8 cellular contexts compared by ENCODE assay signal in genomic region chr4:184384810-184385557, GRCh38.
DNase-seq lines count a peak whose midpoint lies in the region; ATAC-seq and TF ChIP-seq lines count a peak whose summit lies in the region.

No MANE protein-coding gene starts in this region.

- peaks cover 30% of the 10 kb centered on the region for H3F3A ChIP-seq in PC-9 (ENCODE audit: insufficient read depth, low read depth)

- CTCF ChIA-PET in PC-9 (lab: Charles Lee) = interaction anchor here (0.6 to 1.7 kb wide), 2 partner anchors 97 to 115 kb away, joined by 5 read pairs; no protein-coding TSS in a partner anchor

- no peak for TF ChIP-seq POLR2A in vagina (IDR thresholded peaks at IDR 0.05)

- H4K20me1 ChIP-seq in PC-9 (ENCODE audit: insufficient read depth) = no peaks in the 10 kb centered on the region

- POLR2A ChIA-PET in PC-9 (lab: Charles Lee; ENCODE audit: unreplicated experiment) = no interaction called here

- H3K4me2 ChIP-seq in PC-9 = peak overlapping the region; percentile 95

- H3K4me3 ChIP-seq in PC-9 (no peak overlapping the region; the same call in 1 of the 2 replicates), iPS-20b (ENCODE audit: low read length) (peak overlapping the region; percentile 10; the same call in 1 of the 2 replicates), vagina (no peak overlapping the region)

- H3K27me3 Mint-ChIP-seq in HFFc6 (ENCODE audit: insufficient read depth) = no peaks in the 10 kb centered on the region

- no peak for TF ChIP-seq CTCF in GM13977 (IDR thresholded peaks at IDR 0.05; ENCODE audit: extremely low read depth, insufficient read depth, missing control alignments)
- TF ChIP-seq CTCF in HFFc6 (IDR thresholded peaks at IDR 0.05) = no peak
- TF ChIP-seq CTCF in PC-9 (conservative IDR thresholded peaks at IDR 0.05) = no peak
- TF ChIP-seq CTCF in vagina (IDR thresholded peaks at IDR 0.05) = no peak

- no peak overlapping the region for H2AFZ ChIP-seq in PC-9

- peak; percentile 19 for DNase-seq in GM13977 (ENCODE audit: low spot score)
- DNase-seq in HFFc6 = no peak
- peak in 1 of 2 experiments; percentile 22 for DNase-seq in PC-9
- no peak for DNase-seq in vagina (ENCODE audit: extremely low spot score in 2 of 2)
- DNase-seq in NCI-H1092 (lab: John Stamatoyannopoulos, UW) = no peak
- no peak for DNase-seq in iPS-NIHi7 (ENCODE audit: extremely low spot score)
- no peak for DNase-seq in left colon

- H3K9me3 ChIP-seq in PC-9 (ENCODE audit: insufficient read depth, low read depth) (no peaks in the 10 kb centered on the region), iPS-20b (ENCODE audit: insufficient read depth, low read depth, low read length) (no peaks in the 10 kb centered on the region), vagina (no peaks in the 10 kb centered on the region)

- H3K4me1 ChIP-seq in PC-9 (replicated peaks; ENCODE audit: insufficient read depth) (peaks cover 41% of the 10 kb centered on the region), iPS-20b (ENCODE audit: insufficient read depth, low read length) (peaks cover 61% of the 10 kb centered on the region), vagina (peaks cover 50% of the 10 kb centered on the region)

- no peak for ATAC-seq in left colon

- intact Hi-C loops in PC-9 (cut with micrococcal nuclease; ENCODE audit: unreplicated experiment) (loop anchor here (1.0 kb wide), 2 partner anchors 117 to 152 kb away; no protein-coding TSS in a partner anchor), vagina (cut with DNase I) (loop anchor here (5.0 to 10.0 kb wide), 2 partner anchors 43 to 90 kb away; partner anchors contain the start of gene IRF2), left colon (cut with DNase I, micrococcal nuclease) (loop anchor here in 1 of 2 donors (10.0 kb wide), 2 partner anchors 90 to 150 kb away; partner anchors contain the start of gene IRF2)

- in situ Hi-C loops in GM13977 (cut with MboI; ENCODE audit: low pct_unique_long_range_greater_than_20kb, low sequenced_read_pairs, unreplicated experiment) = no loop called here

- no peak overlapping the region; the same call in 1 of the 2 replicates for H3K9ac ChIP-seq in iPS-20b (ENCODE audit: low read depth, low read length)

- peak overlapping the region; percentile 83 for H3K27ac Mint-ChIP-seq in HFFc6

- no peaks in the 10 kb centered on the region for H3K36me3 ChIP-seq in PC-9 (ENCODE audit: low read depth)
- peaks cover 8% of the 10 kb centered on the region; the same call in 1 of the 2 replicates for H3K36me3 ChIP-seq in iPS-20b (ENCODE audit: insufficient read depth, low read depth, low read length)
- H3K36me3 ChIP-seq in vagina = peaks cover 0 to 23% of the 10 kb centered on the region in 2 donors

- H3K4me1 Mint-ChIP-seq in HFFc6 (ENCODE audit: low read depth) = peaks cover 57% of the 10 kb centered on the region

- no peaks in the 10 kb centered on the region for H3K9me3 Mint-ChIP-seq in HFFc6

- no peaks in the 10 kb centered on the region for H3K79me2 ChIP-seq in PC-9 (ENCODE audit: low read depth)

- peaks cover 18% of the 10 kb centered on the region for H3K36me3 Mint-ChIP-seq in HFFc6 (ENCODE audit: low read depth)

- H3K9me2 ChIP-seq in PC-9 (ENCODE audit: insufficient read depth) = no peaks in the 10 kb centered on the region

- H3K27ac ChIP-seq in PC-9 = peak overlapping the region; percentile 96
- H3K27ac ChIP-seq in iPS-20b (ENCODE audit: low read length) = no peak overlapping the region
- peak overlapping the region; percentile 81 for H3K27ac ChIP-seq in vagina

- no TSS peak for BruUV-seq in PC-9 (replicated peaks; lab: Mats Ljungman, UMichigan)

- H3K4me3 Mint-ChIP-seq in HFFc6 = peak overlapping the region; percentile 85

- H3K27me3 ChIP-seq in PC-9 (ENCODE audit: insufficient read depth, low read depth) = no peaks in the 10 kb centered on the region
- H3K27me3 ChIP-seq in iPS-20b (ENCODE audit: insufficient read depth, low read length) = no peaks in the 10 kb centered on the region
- H3K27me3 ChIP-seq in vagina = no peaks in the 10 kb centered on the region
